25 cellular contexts compared by ENCODE assay signal in genomic region chr1:169497317-169497716, GRCh38.
"Had no signal": no experiment of that assay in that cellular context is flagged by ENCODE, and none has a peak within 500 bp of the region (broad histone marks: within the 10 kb centered on the region; RNA-seq: fewer than 3 reads in every experiment).

No MANE protein-coding gene starts in this region.

- ATAC-seq: left cardiac atrium; natural killer cell treated with Interleukin-12 subunit alpha and Interleukin-12 subunit beta and Interleukin-15 and Interleukin-18, amount 100 ng/mL, for 72 hours; right lobe of liver; stimulated activated naive B cell treated with anti-CD40 and anti-IgM and Interleukin-4, amounts not matched to agents 10 μg/mL and 1 μg/mL and 100 μg/mL, for 72 hours; stimulated activated naive CD8-positive, alpha-beta T cell treated with anti-CD3 and anti-CD28 coated beads, Interleukin-15, Interleukin-2, amounts not matched to agents 100 U/mL and 50 U/mL, for 24 hours had no signal

- H3K4me3 Mint-ChIP-seq: mesothelial cell of epicardium; naive B cell; natural killer cell treated with Interleukin-12 subunit alpha and Interleukin-12 subunit beta and Interleukin-15 and Interleukin-18, amount 100 ng/mL, for 72 hours; stimulated activated naive B cell treated with anti-CD40 and anti-IgM and Interleukin-4, amounts not matched to agents 10 μg/mL and 1 μg/mL and 100 μg/mL, for 72 hours had no signal

- H3K9me3 ChIP-seq: left lung, ovary, right atrium auricular region, right lobe of liver, testis, thyroid gland, transverse colon, uterus had no signal

- H3K36me3 Mint-ChIP-seq: mesothelial cell of epicardium; natural killer cell treated with Interleukin-12 subunit alpha and Interleukin-12 subunit beta and Interleukin-15 and Interleukin-18, amount 100 ng/mL, for 72 hours had no signal

- FAIRE-seq: keratinocyte had no signal

- H3K27ac Mint-ChIP-seq: naive B cell; natural killer cell treated with Interleukin-12 subunit alpha and Interleukin-12 subunit beta and Interleukin-15 and Interleukin-18, amount 100 ng/mL, for 72 hours; progenitor cell of endocrine pancreas; stimulated activated naive B cell treated with anti-CD40 and anti-IgM and Interleukin-4, amounts not matched to agents 10 μg/mL and 1 μg/mL and 100 μg/mL, for 72 hours had no signal

- H3K27me3 ChIP-seq: left lung, ovary, right atrium auricular region, right lobe of liver, stomach, testis, thyroid gland, transverse colon, uterus had no signal

- H3K9me3 Mint-ChIP-seq: natural killer cell treated with Interleukin-12 subunit alpha and Interleukin-12 subunit beta and Interleukin-15 and Interleukin-18, amount 100 ng/mL, for 72 hours had no signal

- H3K4me1 Mint-ChIP-seq: naive B cell; stimulated activated naive B cell treated with anti-CD40 and anti-IgM and Interleukin-4, amounts not matched to agents 10 μg/mL and 1 μg/mL and 100 μg/mL, for 72 hours had no signal

- DNase-seq: hippocampal formation; kidney glomerular epithelial cell; left cardiac atrium; left lung; mesendoderm; naive B cell; ovary; right lobe of liver; stimulated activated CD4-positive, alpha-beta T cell treated with anti-CD3 and anti-CD28 coated beads, Interleukin-12 subunit alpha, Interleukin-12 subunit beta, amount 100 ng/mL, for 4 hours; stimulated activated CD4-positive, alpha-beta T cell treated with anti-CD3 and anti-CD28 coated beads, Interleukin-15, amount 100 ng/mL, for 24 hours; stimulated activated CD4-positive, alpha-beta T cell treated with anti-CD3 and anti-CD28 coated beads, Interleukin-2, amount 100 ng/mL, for 24 hours; stimulated activated CD4-positive, alpha-beta T cell treated with anti-CD3 and anti-CD28 coated beads, Interleukin-4, amount 100 ng/mL, for 1 hour; stimulated activated naive B cell treated with anti-CD40 and anti-IgM and Interleukin-4, amounts not matched to agents 10 μg/mL and 1 μg/mL and 100 μg/mL, for 72 hours; stimulated activated naive CD8-positive, alpha-beta T cell treated with anti-CD3 and anti-CD28 coated beads, Interleukin-15, Interleukin-2, amounts not matched to agents 100 U/mL and 50 U/mL, for 24 hours; stomach; testis; thyroid gland; transverse colon; uterus had no signal

- H3K4me1 ChIP-seq: left lung, right atrium auricular region, right lobe of liver, stomach, testis, thyroid gland, transverse colon, uterus had no signal

- H3K27me3 Mint-ChIP-seq: progenitor cell of endocrine pancreas had no signal

- H3K4me3 ChIP-seq: left lung, lung, ovary, right atrium auricular region, right lobe of liver, stomach, testis, thyroid gland, transverse colon, uterus had no signal

- H3K27ac ChIP-seq: left lung, ovary, right atrium auricular region, right lobe of liver, stomach, testis, thyroid gland, transverse colon, uterus had no signal

- H3K36me3 ChIP-seq: left lung, ovary, right atrium auricular region, right lobe of liver, stomach, thyroid gland, transverse colon, uterus had no signal
